In the genomic region with DNA sequence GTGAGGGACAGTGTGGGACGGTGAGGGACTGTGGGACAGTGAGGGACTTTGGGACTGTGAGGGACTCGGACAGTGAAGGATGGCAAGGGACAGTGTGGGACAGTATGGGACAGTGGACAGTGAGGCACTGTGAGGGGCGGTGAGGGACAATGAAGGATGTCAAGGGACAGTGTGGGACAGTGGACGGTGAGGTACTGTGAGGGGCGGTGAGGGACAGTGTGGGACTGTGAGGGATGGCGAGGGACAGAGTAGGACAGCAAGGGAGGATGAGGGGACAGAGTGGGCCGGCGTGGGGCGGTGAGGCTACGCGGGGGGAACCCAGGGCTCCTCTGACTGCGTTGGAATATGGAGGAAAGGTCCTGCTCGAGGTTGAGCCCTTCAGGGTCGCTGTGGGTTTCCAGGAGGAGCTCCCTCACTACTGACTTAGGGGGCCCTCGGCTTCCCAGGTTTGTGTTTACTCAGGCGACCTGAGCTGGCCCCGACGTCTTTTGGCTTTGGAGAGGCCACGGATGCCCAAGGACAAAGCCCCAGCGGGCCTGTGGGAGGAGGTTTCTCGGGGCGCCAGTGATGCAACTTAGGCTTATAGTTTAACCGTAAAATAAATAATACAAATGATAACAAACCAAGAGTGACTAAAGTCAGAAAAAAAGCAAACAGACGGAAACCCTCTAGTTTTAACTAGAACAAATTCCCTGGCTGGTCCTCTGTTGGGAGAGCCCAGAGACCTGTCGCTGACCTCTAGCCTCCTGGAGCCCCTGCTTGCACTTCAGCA, we compare ENCODE assay signal across 8 cellular contexts. TPM values are rescaled to one million over a fixed set of nuclear protein-coding genes. Genes with fewer than 3 reads are reported as not detected.
DNase-seq lines count a peak whose midpoint lies in the region; ATAC-seq and TF ChIP-seq lines count a peak whose summit lies in the region.

No MANE protein-coding gene starts in this region.

- H2AFZ ChIP-seq in neural cell (ENCODE audit: low read depth, low read length), result peak overlapping the region; percentile 96

- H3K4me3 ChIP-seq in BJ (ENCODE audit: low read depth, low read length), result peak overlapping the region; percentile 68
- H3K4me3 ChIP-seq in Panc1 (ENCODE audit: low read depth in 2 of 2, low read length in 2 of 2), result peak overlapping the region; percentile 94 to 99
- H3K4me3 ChIP-seq in esophagus squamous epithelium, result peak overlapping the region; percentile 77 to 93 (median 86)
- H3K4me3 ChIP-seq in neural cell (ENCODE audit: low read length), result peak overlapping the region; percentile 68

- 83 to 84% methylated on average over 19 of the region's 25 CpGs for WGBS in esophagus squamous epithelium, 2 donors

- no peak for TF ChIP-seq POLR2A in esophagus squamous epithelium (IDR thresholded peaks at IDR 0.05)

- peaks cover 3% of the 10 kb centered on the region for H4K20me1 ChIP-seq in neural cell (ENCODE audit: insufficient read depth)

- ATAC-seq in Panc1 (peak; percentile 20), HG02981 (IDR thresholded peaks at IDR 0.05; ENCODE audit: unreplicated experiment) (no peak), GM21619 (IDR thresholded peaks at IDR 0.05; ENCODE audit: unreplicated experiment) (no peak)

- H3K36me3 ChIP-seq in BJ (ENCODE audit: control insufficient read depth, insufficient read depth, low read length) (no peaks in the 10 kb centered on the region), Panc1 (ENCODE audit: control insufficient read depth, insufficient read depth, low read length) (peaks cover 22% of the 10 kb centered on the region), esophagus squamous epithelium (no peaks in the 10 kb centered on the region), neural cell (ENCODE audit: insufficient read depth, low read length) (no peaks in the 10 kb centered on the region)

- no peak for TF ChIP-seq CTCF in BJ (IDR thresholded peaks at IDR 0.05; ENCODE audit: insufficient read depth, low read depth, low read length)
- no peak for TF ChIP-seq CTCF in Panc1 (IDR thresholded peaks at IDR 0.05)
- TF ChIP-seq CTCF in esophagus squamous epithelium (IDR thresholded peaks at IDR 0.05), result no peak
- no peak for TF ChIP-seq CTCF in neural cell (IDR thresholded peaks at IDR 0.05; ENCODE audit: poor library complexity, severe bottlenecking)

- POLR2A ChIA-PET in BJ (lab: Charles Lee) (no interaction called here), Panc1 (lab: Charles Lee) (interaction anchor here (0.5 to 2.1 kb wide), 6 partner anchors 11 to 239 kb away, joined by 3 to 8 read pairs (median 3); no protein-coding TSS in a partner anchor)

- intact Hi-C loops in Panc1 (cut with micrococcal nuclease; ENCODE audit: unreplicated experiment) (loop anchor here (5.0 to 10.0 kb wide), 5 partner anchors 45 to 290 kb away; a partner anchor contains a TSS), esophagus squamous epithelium (cut with DNase I) (no loop called here)

- BruUV-seq in Panc1 (replicated peaks; lab: Mats Ljungman, UMichigan), result no TSS peak

- TF ChIP-seq EP300 in neural cell (conservative IDR thresholded peaks at IDR 0.05; ENCODE audit: poor library complexity, severe bottlenecking), result no peak

- H3K4me1 ChIP-seq in Panc1 (ENCODE audit: control insufficient read depth, insufficient read depth, low read length) (peaks cover 35% of the 10 kb centered on the region), esophagus squamous epithelium (peaks cover 4 to 63% (median 17%) of the 10 kb centered on the region in 3 donors)

- H3K9ac ChIP-seq in neural cell (ENCODE audit: low read length), result peak overlapping the region; percentile 89

- DNase-seq in BJ (ENCODE audit: low read depth) (no peak), Panc1 (ENCODE audit: low read depth, low spot score) (no peak), esophagus squamous epithelium (lab: John Stamatoyannopoulos, UW) (no peak), GM19240 (ENCODE audit: insufficient read length, low spot score) (no peak), SIG-M5 (lab: John Stamatoyannopoulos, UW) (no peak)

- H3K4me2 ChIP-seq in neural cell (ENCODE audit: low read length), result peak overlapping the region; percentile 76

- peaks cover 34% of the 10 kb centered on the region for H3K79me2 ChIP-seq in neural cell (replicated peaks; ENCODE audit: insufficient read depth, low read length)

- no peak for TF ChIP-seq RAD21 in neural cell (conservative IDR thresholded peaks at IDR 0.05)

- no peaks in the 10 kb centered on the region for H3K9me3 ChIP-seq in Panc1 (ENCODE audit: control insufficient read depth, insufficient read depth, low read depth, low read length)
- no peaks in the 10 kb centered on the region for H3K9me3 ChIP-seq in esophagus squamous epithelium
- no peaks in the 10 kb centered on the region for H3K9me3 ChIP-seq in neural cell (ENCODE audit: low read length)

- no peaks in the 10 kb centered on the region for H3F3A ChIP-seq in neural cell (ENCODE audit: insufficient read depth, low read length, poor library complexity, severe bottlenecking)

- in situ Hi-C loops in Panc1 (cut with HindIII; ENCODE audit: low pct_unique_long_range_greater_than_20kb, low sequenced_read_pairs), result no loop called here

- peak overlapping the region; percentile 98 for H3K27ac ChIP-seq in Panc1 (ENCODE audit: low read length)
- peak overlapping the region; percentile 89 to 97 (median 94) for H3K27ac ChIP-seq in esophagus squamous epithelium
- peak overlapping the region; percentile 88 for H3K27ac ChIP-seq in neural cell (ENCODE audit: low read length)

- H3K9me2 ChIP-seq in neural cell (ENCODE audit: insufficient read depth, low read length), result no peaks in the 10 kb centered on the region

- CTCF ChIA-PET in BJ (lab: Yijun Ruan, JAX), result interaction anchor here (0.6 to 5.9 kb wide), 5 partner anchors 11 to 322 kb away, joined by 3 to 28 read pairs (median 3); no protein-coding TSS in a partner anchor
- CTCF ChIA-PET in Panc1 (lab: Charles Lee), result no interaction called here

- H3K27me3 ChIP-seq in BJ (ENCODE audit: control insufficient read depth, insufficient read depth, low read length) (no peaks in the 10 kb centered on the region), Panc1 (ENCODE audit: control insufficient read depth, insufficient read depth, low read length) (no peaks in the 10 kb centered on the region), esophagus squamous epithelium (peaks cover 0 to 15% (median 0%) of the 10 kb centered on the region in 4 donors), neural cell (ENCODE audit: insufficient read depth, low read depth, low read length) (no peaks in the 10 kb centered on the region)

TF ChIP-seq in neural cell, 6 proteins besides CTCF, POLR2A, EP300 and RAD21:
- TF ChIP-seq, protein P1, sequence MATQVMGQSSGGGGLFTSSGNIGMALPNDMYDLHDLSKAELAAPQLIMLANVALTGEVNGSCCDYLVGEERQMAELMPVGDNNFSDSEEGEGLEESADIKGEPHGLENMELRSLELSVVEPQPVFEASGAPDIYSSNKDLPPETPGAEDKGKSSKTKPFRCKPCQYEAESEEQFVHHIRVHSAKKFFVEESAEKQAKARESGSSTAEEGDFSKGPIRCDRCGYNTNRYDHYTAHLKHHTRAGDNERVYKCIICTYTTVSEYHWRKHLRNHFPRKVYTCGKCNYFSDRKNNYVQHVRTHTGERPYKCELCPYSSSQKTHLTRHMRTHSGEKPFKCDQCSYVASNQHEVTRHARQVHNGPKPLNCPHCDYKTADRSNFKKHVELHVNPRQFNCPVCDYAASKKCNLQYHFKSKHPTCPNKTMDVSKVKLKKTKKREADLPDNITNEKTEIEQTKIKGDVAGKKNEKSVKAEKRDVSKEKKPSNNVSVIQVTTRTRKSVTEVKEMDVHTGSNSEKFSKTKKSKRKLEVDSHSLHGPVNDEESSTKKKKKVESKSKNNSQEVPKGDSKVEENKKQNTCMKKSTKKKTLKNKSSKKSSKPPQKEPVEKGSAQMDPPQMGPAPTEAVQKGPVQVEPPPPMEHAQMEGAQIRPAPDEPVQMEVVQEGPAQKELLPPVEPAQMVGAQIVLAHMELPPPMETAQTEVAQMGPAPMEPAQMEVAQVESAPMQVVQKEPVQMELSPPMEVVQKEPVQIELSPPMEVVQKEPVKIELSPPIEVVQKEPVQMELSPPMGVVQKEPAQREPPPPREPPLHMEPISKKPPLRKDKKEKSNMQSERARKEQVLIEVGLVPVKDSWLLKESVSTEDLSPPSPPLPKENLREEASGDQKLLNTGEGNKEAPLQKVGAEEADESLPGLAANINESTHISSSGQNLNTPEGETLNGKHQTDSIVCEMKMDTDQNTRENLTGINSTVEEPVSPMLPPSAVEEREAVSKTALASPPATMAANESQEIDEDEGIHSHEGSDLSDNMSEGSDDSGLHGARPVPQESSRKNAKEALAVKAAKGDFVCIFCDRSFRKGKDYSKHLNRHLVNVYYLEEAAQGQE (IDR thresholded peaks at IDR 0.05; ENCODE audit: borderline replicate concordance), result no peak
- TF ChIP-seq SMC3 (conservative IDR thresholded peaks at IDR 0.05; ENCODE audit: poor library complexity), result no peak
- no peak for TF ChIP-seq POLR2AphosphoS5 (IDR thresholded peaks at IDR 0.05)
- TF ChIP-seq EZH2 (IDR thresholded peaks at IDR 0.05; ENCODE audit: borderline replicate concordance, insufficient read depth, low read length, poor library complexity, severe bottlenecking), result no peak
- no peak for TF ChIP-seq MXI1 (conservative IDR thresholded peaks at IDR 0.05; ENCODE audit: poor library complexity, severe bottlenecking)
- no peak for TF ChIP-seq TAF1 (IDR thresholded peaks at IDR 0.05; ENCODE audit: low read depth)

RNA-seq across cellular contexts. Expression of a gene that starts 1.1 kb away (rescaled TPM):
- polyA plus RNA-seq in BJ (2011; rRNA removed), result 20.5 and 30.3 TPM in 2 replicates
- polyA minus RNA-seq in BJ (2011; rRNA and poly(A)+ RNA removed), result 9.4 and 10.0 TPM in 2 replicates
- 299 TPM for total RNA-seq in Panc1 (2021; ENCODE audit: unreplicated experiment)
- 276 TPM for polyA plus RNA-seq in Panc1 (2012; ENCODE audit: insufficient read length)
- total RNA-seq in esophagus squamous epithelium, result 10 to 100 TPM; 23.3 to 95.9 (median 49.3) TPM
- polyA plus RNA-seq in neural cell, result 72.5 and 72.9 TPM in 2 replicates
- 53.9 and 54.0 TPM in 2 replicates for polyA minus RNA-seq in neural cell
